Comparison of ENCODE assay signal across 14 cellular contexts in genomic region chr7:51634025-51634424, GRCh38.
DNase-seq lines count a peak whose midpoint lies in the region; ATAC-seq, FAIRE-seq and TF ChIP-seq lines count a peak whose summit lies in the region.
"Had no signal": no experiment of that assay in that cellular context is flagged by ENCODE, and none has a peak within 500 bp of the region (broad histone marks: within the 10 kb centered on the region; RNA-seq: fewer than 3 reads in every experiment).

No MANE protein-coding gene starts in this region.

- H3K36me3 Mint-ChIP-seq in Caco-2 (ENCODE audit: insufficient read depth, unreplicated experiment), result no peaks in the 10 kb centered on the region
- H3K36me3 Mint-ChIP-seq in astrocyte (ENCODE audit: low read depth, unreplicated experiment), result no peaks in the 10 kb centered on the region

- H3K27me3 Mint-ChIP-seq in Caco-2 (ENCODE audit: insufficient read depth, unreplicated experiment) (no peaks in the 10 kb centered on the region), astrocyte (ENCODE audit: low read depth, unreplicated experiment) (peaks cover 4% of the 10 kb centered on the region)
- H3K27me3 Mint-ChIP-seq: CD4-positive, alpha-beta T cell had no signal

- H2AK5ac ChIP-seq in neuronal stem cell (ENCODE audit: low read depth, low read length), result no peak overlapping the region

- H3K9me3 Mint-ChIP-seq in Caco-2 (ENCODE audit: unreplicated experiment), result no peaks in the 10 kb centered on the region
- H3K9me3 Mint-ChIP-seq in astrocyte (ENCODE audit: unreplicated experiment), result peaks cover 2% of the 10 kb centered on the region

- H2BK12ac ChIP-seq in neuronal stem cell (ENCODE audit: low read length), result no peak overlapping the region

- no peak overlapping the region for H3K23ac ChIP-seq in neuronal stem cell (ENCODE audit: low read depth, low read length, poor library complexity)

- POLR2A ChIA-PET in Caco-2 (lab: Charles Lee), result no interaction called here

- no peaks in the 10 kb centered on the region for H4K20me1 ChIP-seq in astrocyte (ENCODE audit: insufficient read depth, low read length)

- H3K4me3 ChIP-seq in Caco-2 (ENCODE audit: low read depth, low read length) (no peak overlapping the region), astrocyte (ENCODE audit: insufficient read depth, low read depth, low read length) (no peak overlapping the region), neuronal stem cell (ENCODE audit: low read length in 2 of 2) (no peak overlapping the region), foreskin fibroblast (ENCODE audit: low read depth in 1 of 2, low read length in 2 of 2) (no peak overlapping the region)

- H2BK5ac ChIP-seq in neuronal stem cell (ENCODE audit: low read length), result no peak overlapping the region

- DNase-seq in Caco-2 (no peak), astrocyte (ENCODE audit: low read depth) (no peak), neuronal stem cell (ENCODE audit: low spot score) (no peak), foreskin fibroblast (no peak)
- DNase-seq: BE2C; Calu3; CD4-positive, alpha-beta T cell; DMS79 treated with DMSO at 0.1 percent for 48 hours; GF-D8; H9 had no signal

- no peak for TF ChIP-seq CTCF in C4-2B (conservative IDR thresholded peaks at IDR 0.05)
- TF ChIP-seq CTCF in Caco-2 (IDR thresholded peaks at IDR 0.05; ENCODE audit: insufficient read depth in 1 of 2, low read depth in 1 of 2, low read length in 1 of 2, severe bottlenecking in 1 of 2, unreplicated experiment in 1 of 2), result no peak
- no peak for TF ChIP-seq CTCF in astrocyte (IDR thresholded peaks at IDR 0.05; ENCODE audit: insufficient read depth, low read depth, low read length)
- no peak for TF ChIP-seq CTCF in foreskin fibroblast (IDR thresholded peaks at IDR 0.05; ENCODE audit: low read depth, low read length)

- H3K4me1 Mint-ChIP-seq in Caco-2 (ENCODE audit: low read depth, unreplicated experiment) (peaks cover 15% of the 10 kb centered on the region), astrocyte (ENCODE audit: low read depth, unreplicated experiment) (peaks cover 20% of the 10 kb centered on the region)

- H3K27ac ChIP-seq in C4-2B, result peak overlapping the region; percentile 70; the same call in 1 of the 2 replicates
- H3K27ac ChIP-seq in astrocyte (ENCODE audit: low read depth, low read length), result no peak overlapping the region
- no peak overlapping the region for H3K27ac ChIP-seq in neuronal stem cell (replicated peaks; ENCODE audit: low read length)

- no peak overlapping the region for H3K14ac ChIP-seq in neuronal stem cell (ENCODE audit: low read length)

- FAIRE-seq in astrocyte (lab: Jason Lieb, UNC), result no peak
- FAIRE-seq: H1 had no signal

- H3K36me3 ChIP-seq in Caco-2 (ENCODE audit: control insufficient read depth, insufficient read depth, low read length) (no peaks in the 10 kb centered on the region), astrocyte (ENCODE audit: insufficient read depth, low read length) (no peaks in the 10 kb centered on the region), neuronal stem cell (replicated peaks in 1 of 2; ENCODE audit: control insufficient read depth in 2 of 2, insufficient read depth in 2 of 2, low read length in 2 of 2) (no peaks in the 10 kb centered on the region)
- H3K36me3 ChIP-seq: BE2C had no signal

- H3K79me1 ChIP-seq in neuronal stem cell (ENCODE audit: low read depth, low read length), result no peaks in the 10 kb centered on the region

- CTCF ChIA-PET in Caco-2 (lab: Charles Lee), result no interaction called here

- no peaks in the 10 kb centered on the region; the same call in 1 of the 2 replicates for H3K27me3 ChIP-seq in Caco-2 (replicated peaks; ENCODE audit: control insufficient read depth, insufficient read depth, low read length)
- H3K27me3 ChIP-seq in astrocyte (ENCODE audit: insufficient read depth, low read length), result no peaks in the 10 kb centered on the region
- H3K27me3 ChIP-seq in neuronal stem cell (ENCODE audit: control insufficient read depth in 3 of 3, insufficient read depth in 3 of 3, low read depth in 1 of 3, low read length in 3 of 3), result no peaks in the 10 kb centered on the region
- H3K27me3 ChIP-seq: BE2C had no signal

- no peak overlapping the region for H3K4me3 Mint-ChIP-seq in Caco-2 (ENCODE audit: unreplicated experiment)
- no peak overlapping the region for H3K4me3 Mint-ChIP-seq in astrocyte (ENCODE audit: unreplicated experiment)
- H3K4me3 Mint-ChIP-seq: CD4-positive, alpha-beta T cell; H9 had no signal

- no peak overlapping the region for H3K4ac ChIP-seq in neuronal stem cell (ENCODE audit: low read length)

- H3K4me2 ChIP-seq in astrocyte (ENCODE audit: low read length) (peak overlapping the region; percentile 46), neuronal stem cell (ENCODE audit: insufficient read depth, low read length, poor library complexity, severe bottlenecking) (no peak overlapping the region)

- no TSS peak for BruUV-seq in Caco-2 (replicated peaks; lab: Mats Ljungman, UMichigan)

- no peak overlapping the region for H3K9ac ChIP-seq in astrocyte (ENCODE audit: low read length)
- no peak overlapping the region for H3K9ac ChIP-seq in neuronal stem cell (ENCODE audit: low read depth, low read length, poor library complexity)

- H3K27ac Mint-ChIP-seq in Caco-2 (ENCODE audit: unreplicated experiment) (peak overlapping the region; percentile 27), astrocyte (ENCODE audit: unreplicated experiment) (no peak overlapping the region)
- H3K27ac Mint-ChIP-seq: CD4-positive, alpha-beta T cell had no signal

- intact Hi-C loops in Caco-2 (cut with micrococcal nuclease; ENCODE audit: unreplicated experiment), result loop anchor here (2.0 kb wide), 1 partner anchor 27 kb away; no protein-coding TSS in a partner anchor

- ATAC-seq in GM21619 (IDR thresholded peaks at IDR 0.05; ENCODE audit: unreplicated experiment), result no peak
- no peak for ATAC-seq in GM21528 (IDR thresholded peaks at IDR 0.05; ENCODE audit: low FRiP score, unreplicated experiment)

- H3K4me1 ChIP-seq in Caco-2 (peaks cover 17% of the 10 kb centered on the region), astrocyte (ENCODE audit: insufficient read depth, low read length) (peaks cover 3% of the 10 kb centered on the region), neuronal stem cell (ENCODE audit: control insufficient read depth in 2 of 2, insufficient read depth in 1 of 2, low read depth in 1 of 2, low read length in 2 of 2) (peaks cover 3 to 24% of the 10 kb centered on the region in 2 donors)
- H3K4me1 ChIP-seq: BE2C had no signal

- no CpG with 5 or more reads among the region's 2 CpGs for WGBS in neuronal stem cell (ENCODE audit: extremely low coverage in 2 of 2, insufficient read length in 2 of 2, insufficient replicate concordance in 1 of 2), 2 donors

- no peak overlapping the region for H4K91ac ChIP-seq in neuronal stem cell (ENCODE audit: low read depth, low read length, poor library complexity)

- H2AFZ ChIP-seq in astrocyte (ENCODE audit: low read depth, low read length) (no peak overlapping the region), neuronal stem cell (ENCODE audit: low read length) (peak overlapping the region; percentile 21)

- H3K79me2 ChIP-seq in astrocyte (ENCODE audit: insufficient read depth, low read length), result no peaks in the 10 kb centered on the region

- H4K8ac ChIP-seq in neuronal stem cell (ENCODE audit: low read depth, low read length), result no peak overlapping the region

- no peaks in the 10 kb centered on the region for H3K9me3 ChIP-seq in Caco-2
- no peaks in the 10 kb centered on the region for H3K9me3 ChIP-seq in astrocyte (ENCODE audit: insufficient read depth, low read depth, low read length)
- H3K9me3 ChIP-seq in neuronal stem cell (replicated peaks in 1 of 2; ENCODE audit: control insufficient read depth in 2 of 2, insufficient read depth in 1 of 2, low read depth in 1 of 2, low read length in 2 of 2), result peaks cover 4 to 8% of the 10 kb centered on the region in 2 donors
- H3K9me3 ChIP-seq: BE2C had no signal

- H2BK120ac ChIP-seq in neuronal stem cell (ENCODE audit: low read depth, low read length), result no peak overlapping the region

- H3K18ac ChIP-seq in neuronal stem cell (ENCODE audit: low read length), result no peak overlapping the region

- no peak overlapping the region for H2BK15ac ChIP-seq in neuronal stem cell (ENCODE audit: low read length)
